ENCODE assay signal across 8 cellular contexts in genomic region chr6:20708367-20709124, GRCh38.
DNase-seq lines count a peak whose midpoint lies in the region; ATAC-seq, FAIRE-seq and TF ChIP-seq lines count a peak whose summit lies in the region.

No MANE protein-coding gene starts in this region.

- FAIRE-seq in D721Med (lab: Jason Lieb, UNC) = peak; percentile 58
- peak; percentile 33 for FAIRE-seq in GM19239 (lab: Jason Lieb, UNC)

- no peak for DNase-seq in D721Med (ENCODE audit: insufficient read length, low spot score)
- no peak for DNase-seq in GM19239 (ENCODE audit: insufficient read length, low spot score)
- peak; percentile 92 for DNase-seq in astrocyte of the hippocampus (ENCODE audit: low read depth, low spot score)
- DNase-seq in SW480 (ENCODE audit: low spot score) = no peak
- no peak for DNase-seq in LoVo (ENCODE audit: low spot score)
- no peak for DNase-seq in stimulated activated naive CD4-positive, alpha-beta T cell (lab: John Stamatoyannopoulos, UW)
- no peak for DNase-seq in EL

- TF ChIP-seq CTCF in D721Med (IDR thresholded peaks at IDR 0.05; ENCODE audit: insufficient read depth, missing control alignments) = no peak

- ATAC-seq in HG03196 (IDR thresholded peaks at IDR 0.05; ENCODE audit: unreplicated experiment) = peak; percentile 61
